Comparison of ENCODE assay signal across 11 cellular contexts in the genomic region with DNA sequence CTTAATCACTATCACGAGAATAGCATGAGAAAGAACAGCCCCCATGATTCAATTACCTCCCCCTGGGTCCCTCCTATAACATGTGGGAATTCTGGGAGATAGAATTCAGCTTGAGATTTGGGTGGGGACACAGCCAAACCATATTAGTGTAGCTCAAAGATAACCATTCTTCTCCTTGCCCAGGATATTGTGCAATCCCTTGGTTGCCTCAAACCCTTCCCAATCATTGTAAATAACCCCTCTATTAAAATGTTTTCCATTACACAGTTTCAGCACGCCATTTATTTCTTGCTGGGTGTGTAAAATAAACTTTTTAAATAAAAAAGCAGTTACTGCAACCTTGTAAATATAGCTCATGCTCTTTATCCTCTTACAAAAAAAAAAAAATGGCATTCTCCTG. TPM values are rescaled to one million over a fixed set of nuclear protein-coding genes. Genes with fewer than 3 reads are reported as not detected.
"Had no signal": no experiment of that assay in that cellular context is flagged by ENCODE, and none has a peak within 500 bp of the region (broad histone marks: within the 10 kb centered on the region; RNA-seq: fewer than 3 reads in every experiment).

No MANE protein-coding gene starts in this region.

- H3K36me3 ChIP-seq: HAP-1 had no signal

- H2AFZ ChIP-seq: GM23338 had no signal

- ATAC-seq: GM23338, HCT116 had no signal

- H3K27ac ChIP-seq: KMS-11 had no signal

- DNase-seq: H7, HFFc6, Karpas-422, KBM-7 had no signal

- FAIRE-seq: HTR-8/SVneo had no signal

- H3K4me1 ChIP-seq: HAP-1 had no signal

- H3K9ac ChIP-seq: KMS-11 had no signal

- H3K4me3 ChIP-seq: GM23338, HAP-1 had no signal

- H3K4me2 ChIP-seq: GM23338, KMS-11 had no signal

- H3K9me3 ChIP-seq: HAP-1 had no signal

- H3K27ac Mint-ChIP-seq: GM23338, HFFc6 had no signal

- H3K9me3 Mint-ChIP-seq: HFFc6 had no signal

- H3K4me1 Mint-ChIP-seq: GM23338 had no signal

- H3K4me3 Mint-ChIP-seq: GM23338, HFFc6 had no signal

RNA-seq across cellular contexts. Expression of a gene that starts 47.7 kb away (rescaled TPM):
- total RNA-seq: H4, HT-29 had no signal
